9 cellular contexts compared by ENCODE assay signal in genomic region chr3:40623567-40623966, GRCh38.
DNase-seq lines count a peak whose midpoint lies in the region; ATAC-seq and TF ChIP-seq lines count a peak whose summit lies in the region.
"Had no signal": no experiment of that assay in that cellular context is flagged by ENCODE, and none has a peak within 500 bp of the region (broad histone marks: within the 10 kb centered on the region; RNA-seq: fewer than 3 reads in every experiment).

No MANE protein-coding gene starts in this region.

- H3K4me3 ChIP-seq in GM12865 (ENCODE audit: low read depth, low read length) (no peak overlapping the region), astrocyte of the spinal cord (ENCODE audit: low read depth, low read length) (no peak overlapping the region)

- CTCF ChIA-PET in HEK293T (lab: Yijun Ruan, JAX), result no interaction called here

- DNase-seq in GM12865 (ENCODE audit: low read depth) (peak; percentile 74), LHCN-M2 (ENCODE audit: low read depth) (peak; percentile 35), astrocyte of the spinal cord (ENCODE audit: low read depth, low spot score) (peak; percentile 14), HEK293T (ENCODE audit: extremely low spot score) (no peak), iPS-NIHi11 (ENCODE audit: low spot score) (no peak), epidermal melanocyte (ENCODE audit: insufficient read length, low spot score) (no peak), nucleus accumbens (lab: John Stamatoyannopoulos, UW) (no peak)
- DNase-seq: IMR-90 had no signal

- peak; percentile 94 for ATAC-seq in GM21528 (IDR thresholded peaks at IDR 0.05; ENCODE audit: low FRiP score, unreplicated experiment)

- POLR2A ChIA-PET in HEK293T (lab: Yijun Ruan, JAX), result no interaction called here

- TF ChIP-seq CTCF in GM12865 (IDR thresholded peaks at IDR 0.05; ENCODE audit: insufficient read depth, low read depth, low read length, missing control alignments) (no peak), astrocyte of the spinal cord (IDR thresholded peaks at IDR 0.05; ENCODE audit: low read depth, low read length) (no peak)

- in situ Hi-C loops in astrocyte of the spinal cord (cut with HindIII; ENCODE audit: low sequenced_read_pairs), result no loop called here

TF ChIP-seq in HEK293T, 16 proteins besides CTCF, POLR2A, EP300 and RAD21:
- TF ChIP-seq CTBP1 (IDR thresholded peaks at IDR 0.05; ENCODE audit: borderline replicate concordance) (no peak), ZNF384 (IDR thresholded peaks at IDR 0.05) (no peak), LEF1 (IDR thresholded peaks at IDR 0.05; ENCODE audit: borderline replicate concordance) (no peak), SUZ12 (IDR thresholded peaks at IDR 0.05) (no peak), FOXK2 (IDR thresholded peaks at IDR 0.05) (no peak), BHLHE40 (IDR thresholded peaks at IDR 0.05; ENCODE audit: borderline replicate concordance) (no peak), NFRKB (IDR thresholded peaks at IDR 0.05) (no peak), TARDBP (IDR thresholded peaks at IDR 0.05) (no peak), ELF4 (IDR thresholded peaks at IDR 0.05) (no peak), ARNT (IDR thresholded peaks at IDR 0.05) (no peak), FOXM1 (IDR thresholded peaks at IDR 0.05; ENCODE audit: borderline replicate concordance) (no peak), HDGF (IDR thresholded peaks at IDR 0.05; ENCODE audit: borderline replicate concordance) (no peak), L3MBTL2 (conservative IDR thresholded peaks at IDR 0.05) (no peak), SP1 (IDR thresholded peaks at IDR 0.05) (no peak), FOXA1 (IDR thresholded peaks at IDR 0.05) (no peak)
- TF ChIP-seq, protein P1, sequence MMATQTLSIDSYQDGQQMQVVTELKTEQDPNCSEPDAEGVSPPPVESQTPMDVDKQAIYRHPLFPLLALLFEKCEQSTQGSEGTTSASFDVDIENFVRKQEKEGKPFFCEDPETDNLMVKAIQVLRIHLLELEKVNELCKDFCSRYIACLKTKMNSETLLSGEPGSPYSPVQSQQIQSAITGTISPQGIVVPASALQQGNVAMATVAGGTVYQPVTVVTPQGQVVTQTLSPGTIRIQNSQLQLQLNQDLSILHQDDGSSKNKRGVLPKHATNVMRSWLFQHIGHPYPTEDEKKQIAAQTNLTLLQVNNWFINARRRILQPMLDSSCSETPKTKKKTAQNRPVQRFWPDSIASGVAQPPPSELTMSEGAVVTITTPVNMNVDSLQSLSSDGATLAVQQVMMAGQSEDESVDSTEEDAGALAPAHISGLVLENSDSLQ (IDR thresholded peaks at IDR 0.05), result no peak

Comparison
In these comparisons a context has a peak if more than half of its experiments do, and no peak if none do; other contexts are left out.
1. DNase-seq: peak in GM12865 (single experiment), LHCN-M2 (single experiment) and astrocyte of the spinal cord (single experiment); none in HEK293T (single experiment), iPS-NIHi11 (single experiment), epidermal melanocyte (single experiment) and nucleus accumbens (0 of 56).